19 cellular contexts compared by ENCODE assay signal in the genomic region with DNA sequence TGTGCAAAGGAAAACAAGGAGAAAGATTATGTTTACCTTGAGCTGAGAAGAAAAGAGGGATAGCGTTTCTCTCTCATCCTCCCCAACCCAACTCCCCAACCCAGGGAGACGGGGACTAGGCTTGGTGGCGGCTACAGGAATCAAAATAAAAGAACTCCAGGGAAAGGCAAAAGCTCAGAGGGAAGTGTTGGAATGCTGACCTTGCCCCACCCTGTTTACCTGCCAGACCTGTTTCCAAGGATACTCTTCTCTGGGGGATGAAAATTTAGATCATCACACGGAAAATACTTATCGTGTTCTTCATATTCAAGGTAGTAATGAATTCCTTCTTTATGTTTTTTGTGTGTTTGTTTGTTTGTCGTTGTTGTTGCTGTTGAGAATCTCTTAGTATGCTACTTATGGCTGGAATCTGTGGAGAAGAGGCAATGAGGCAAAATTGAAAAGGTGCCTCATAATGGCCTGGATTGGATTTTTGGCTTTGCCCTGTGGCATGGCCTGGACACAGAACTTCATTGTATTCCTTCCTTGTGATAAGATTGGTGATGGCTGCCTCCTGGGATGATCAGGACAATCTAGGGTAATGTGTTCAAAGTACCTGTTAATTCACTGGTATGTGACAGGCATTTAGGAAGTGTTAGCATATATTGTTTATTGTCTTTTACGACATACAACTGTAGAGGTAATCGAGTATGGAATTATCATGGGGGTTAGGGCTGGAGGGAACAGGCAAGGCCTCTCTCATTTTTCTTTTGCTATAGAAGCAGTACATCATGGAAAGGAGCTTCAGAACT.
"Had no signal": no experiment of that assay in that cellular context is flagged by ENCODE, and none has a peak within 500 bp of the region (broad histone marks: within the 10 kb centered on the region; RNA-seq: fewer than 3 reads in every experiment).

No MANE protein-coding gene starts in this region.

- ATAC-seq: activated CD4-positive, alpha-beta T cell treated with anti-CD3 and anti-CD28 coated beads for 36 hours; heart right ventricle; left ventricle myocardium superior; naive thymus-derived CD8-positive, alpha-beta T cell; stimulated activated naive CD8-positive, alpha-beta T cell treated with anti-CD3 and anti-CD28 coated beads, Interleukin-15, amount 100 ng/mL, for 72 hours; upper lobe of right lung had no signal

- H3K4me3 Mint-ChIP-seq: activated CD4-positive, alpha-beta T cell treated with anti-CD3 and anti-CD28 coated beads for 36 hours; activated naive CD4-positive, alpha-beta T cell treated with anti-CD3 and anti-CD28 coated beads, Interleukin-2, amount 50 U/mL, for 24 hours; dendritic cell treated with granulocyte-macrophage colony-stimulating factor and Interleukin-4, amounts not matched to agents 40 ng/mL and 50 ng/mL, for 4 days; memory B cell; naive thymus-derived CD8-positive, alpha-beta T cell; stimulated activated naive CD8-positive, alpha-beta T cell treated with anti-CD3 and anti-CD28 coated beads, Interleukin-15, amount 100 ng/mL, for 72 hours; T-helper 2 cell treated with Interferon-gamma antibody and Interleukin-4, amounts not matched to agents 5 μg/mL and 100 μg/mL, for 36 hours had no signal

- H3K27me3 Mint-ChIP-seq: activated naive CD4-positive, alpha-beta T cell treated with anti-CD3 and anti-CD28 coated beads, Interleukin-2, amount 50 U/mL, for 24 hours had no signal

- H3K4me1 ChIP-seq: esophagus muscularis mucosa, heart right ventricle, sigmoid colon, upper lobe of right lung had no signal

- H3K9me3 Mint-ChIP-seq: activated naive CD4-positive, alpha-beta T cell treated with anti-CD3 and anti-CD28 coated beads, Interleukin-2, amount 50 U/mL, for 24 hours; dendritic cell treated with granulocyte-macrophage colony-stimulating factor and Interleukin-4, amounts not matched to agents 40 ng/mL and 50 ng/mL, for 4 days; memory B cell; naive thymus-derived CD8-positive, alpha-beta T cell; stimulated activated naive CD8-positive, alpha-beta T cell treated with anti-CD3 and anti-CD28 coated beads, Interleukin-15, amount 100 ng/mL, for 72 hours; T-helper 2 cell treated with Interferon-gamma antibody and Interleukin-4, amounts not matched to agents 5 μg/mL and 100 μg/mL, for 36 hours had no signal

- H3K9me3 ChIP-seq: esophagus muscularis mucosa, heart right ventricle, sigmoid colon, suprapubic skin, upper lobe of right lung had no signal

- H3K36me3 ChIP-seq: esophagus muscularis mucosa, heart right ventricle, sigmoid colon, suprapubic skin, upper lobe of right lung had no signal

- H3K27ac ChIP-seq: esophagus muscularis mucosa, heart right ventricle, sigmoid colon, suprapubic skin, upper lobe of right lung had no signal

- H3K36me3 Mint-ChIP-seq: activated naive CD4-positive, alpha-beta T cell treated with anti-CD3 and anti-CD28 coated beads, Interleukin-2, amount 50 U/mL, for 24 hours; memory B cell; naive thymus-derived CD8-positive, alpha-beta T cell had no signal

- H3K27me3 ChIP-seq: esophagus muscularis mucosa, sigmoid colon, suprapubic skin, upper lobe of right lung had no signal

- DNase-seq: activated CD4-positive, alpha-beta T cell treated with anti-CD3 and anti-CD28 coated beads for 36 hours; activated CD4-positive, alpha-beta T cell treated with anti-CD3 and anti-CD28 coated beads, Interleukin-2, amount 50 U/mL, for 48 hours; activated gamma-delta T cell; effector CD8-positive, alpha-beta T cell; heart right ventricle; left ventricle myocardium superior; naive thymus-derived CD8-positive, alpha-beta T cell; nucleus accumbens; sigmoid colon; stimulated activated CD4-positive, alpha-beta T cell treated with anti-CD3 and anti-CD28 coated beads, Interleukin-1b, Interleukin-23, amount 100 ng/mL, for 48 hours; stimulated activated CD8-positive, alpha-beta memory T cell treated with anti-CD3 and anti-CD28 coated beads, Interleukin-4, amount 100 ng/mL, for 48 hours; stimulated activated naive CD8-positive, alpha-beta T cell treated with anti-CD3 and anti-CD28 coated beads, Interleukin-15, amount 100 ng/mL, for 72 hours; upper lobe of right lung had no signal

- H3K4me3 ChIP-seq: esophagus muscularis mucosa, heart right ventricle, sigmoid colon, suprapubic skin, upper lobe of right lung had no signal

- H3K4me1 Mint-ChIP-seq: activated CD4-positive, alpha-beta T cell treated with anti-CD3 and anti-CD28 coated beads for 36 hours; activated naive CD4-positive, alpha-beta T cell treated with anti-CD3 and anti-CD28 coated beads, Interleukin-2, amount 50 U/mL, for 24 hours; memory B cell; stimulated activated naive CD8-positive, alpha-beta T cell treated with anti-CD3 and anti-CD28 coated beads, Interleukin-15, amount 100 ng/mL, for 72 hours had no signal

- H3K27ac Mint-ChIP-seq: activated CD4-positive, alpha-beta T cell treated with anti-CD3 and anti-CD28 coated beads for 36 hours; activated naive CD4-positive, alpha-beta T cell treated with anti-CD3 and anti-CD28 coated beads, Interleukin-2, amount 50 U/mL, for 24 hours; dendritic cell treated with granulocyte-macrophage colony-stimulating factor and Interleukin-4, amounts not matched to agents 40 ng/mL and 50 ng/mL, for 4 days; memory B cell; naive thymus-derived CD8-positive, alpha-beta T cell; stimulated activated naive CD8-positive, alpha-beta T cell treated with anti-CD3 and anti-CD28 coated beads, Interleukin-15, amount 100 ng/mL, for 72 hours; T-helper 2 cell treated with Interferon-gamma antibody and Interleukin-4, amounts not matched to agents 5 μg/mL and 100 μg/mL, for 36 hours had no signal
